ENCODE assay signal across 8 cellular contexts in genomic region chr6:85483041-85483700, GRCh38. TPM values are rescaled to one million over a fixed set of nuclear protein-coding genes. Genes with fewer than 3 reads are reported as not detected.
DNase-seq lines count a peak whose midpoint lies in the region; ATAC-seq and TF ChIP-seq lines count a peak whose summit lies in the region.

No MANE protein-coding gene starts in this region.

- H3K4me1 ChIP-seq in RWPE2 (ENCODE audit: insufficient read depth, poor library complexity, severe bottlenecking), result peaks cover 4% of the 10 kb centered on the region
- H3K4me1 ChIP-seq in parathyroid adenoma, result no peaks in the 10 kb centered on the region
- H3K4me1 ChIP-seq in transverse colon, result peaks cover 0 to 7% (median 2%) of the 10 kb centered on the region in 4 donors

- H2AFZ ChIP-seq in parathyroid adenoma, result no peak overlapping the region

- peak; percentile 13 for DNase-seq in DMS153 (lab: John Stamatoyannopoulos, UW)
- no peak for DNase-seq in RWPE2 (ENCODE audit: low spot score)
- DNase-seq in activated T-helper 9 cell treated with anti-CD3 and anti-CD28 coated beads, Interleukin-2, amount 50 U/mL, for 16 hours (ENCODE audit: low read depth), result peak; percentile 65
- peak; percentile 57 for DNase-seq in foreskin melanocyte
- peak; percentile 85 for DNase-seq in transverse colon

- H3K36me3 ChIP-seq in RWPE2 (ENCODE audit: low read depth) (no peaks in the 10 kb centered on the region; the same call in 1 of the 2 replicates), parathyroid adenoma (ENCODE audit: control insufficient read depth, insufficient read depth, low read length) (no peaks in the 10 kb centered on the region), transverse colon (no peaks in the 10 kb centered on the region)

- TF ChIP-seq POLR2A in transverse colon (IDR thresholded peaks at IDR 0.05), result no peak

- TF ChIP-seq CTCF in RWPE2 (IDR thresholded peaks at IDR 0.05; ENCODE audit: poor library complexity, severe bottlenecking) (peak; percentile 98), parathyroid adenoma (IDR thresholded peaks at IDR 0.05) (peak; percentile 99), transverse colon (IDR thresholded peaks at IDR 0.05) (peak; percentile 98 to 100 (median 100))

- in situ Hi-C loops in transverse colon (cut with MboI; ENCODE audit: low pct_ligation_motif_present in 1 of 4, low pct_unique_long_range_greater_than_20kb in 1 of 4, low sequenced_read_pairs in 3 of 4), result loop anchor here (5.0 to 10.0 kb wide), 3 partner anchors 121 to 131 kb away; no protein-coding TSS in a partner anchor

- no peaks in the 10 kb centered on the region for H3K9me3 ChIP-seq in RWPE2 (ENCODE audit: severe bottlenecking)
- no peaks in the 10 kb centered on the region for H3K9me3 ChIP-seq in parathyroid adenoma (ENCODE audit: control insufficient read depth, low read length)
- no peaks in the 10 kb centered on the region for H3K9me3 ChIP-seq in transverse colon

- H3K27ac ChIP-seq in RWPE2 (ENCODE audit: poor library complexity, severe bottlenecking) (peak overlapping the region; percentile 7), parathyroid adenoma (no peak overlapping the region), transverse colon (peak overlapping the region in 2 of 4 donors; percentile 37 to 65)

- ATAC-seq in GM19468 (IDR thresholded peaks at IDR 0.05; ENCODE audit: extremely low read depth, unreplicated experiment) (peak; percentile 87), HG03565 (IDR thresholded peaks at IDR 0.05; ENCODE audit: unreplicated experiment) (peak; percentile 93), RWPE2 (ENCODE audit: low read depth) (peak; percentile 88)

- 31 to 50% methylated on average over 4 to 9 of the region's 9 CpGs for WGBS in transverse colon (ENCODE audit: low coverage in 1 of 2), 2 donors

- H3K79me2 ChIP-seq in parathyroid adenoma, result no peaks in the 10 kb centered on the region

- H3K27me3 ChIP-seq in RWPE2 (ENCODE audit: insufficient read depth, poor library complexity, severe bottlenecking), result no peaks in the 10 kb centered on the region
- H3K27me3 ChIP-seq in parathyroid adenoma (ENCODE audit: control insufficient read depth, insufficient read depth, low read length), result no peaks in the 10 kb centered on the region
- no peaks in the 10 kb centered on the region for H3K27me3 ChIP-seq in transverse colon

- no peak for TF ChIP-seq EP300 in transverse colon (IDR thresholded peaks at IDR 0.05; ENCODE audit: low read depth)

- no peak overlapping the region for H3K9ac ChIP-seq in parathyroid adenoma

- H3K4me3 ChIP-seq in RWPE2 (ENCODE audit: severe bottlenecking), result no peak overlapping the region
- H3K4me3 ChIP-seq in parathyroid adenoma (ENCODE audit: low read depth, low read length), result no peak overlapping the region
- no peak overlapping the region for H3K4me3 ChIP-seq in transverse colon

- no peak overlapping the region for H3K4me2 ChIP-seq in parathyroid adenoma (ENCODE audit: low read length)

- intact Hi-C loops in transverse colon (cut with DNase I; ENCODE audit: low total_unique reads), result no loop called here

RNA-seq across cellular contexts. Expression of gene NT5E, which starts 33.3 kb away (rescaled TPM):
- total RNA-seq in transverse colon, result 10 to 100 TPM; 10.5 to 71.8 (median 31.5) TPM
